In the genomic region with DNA sequence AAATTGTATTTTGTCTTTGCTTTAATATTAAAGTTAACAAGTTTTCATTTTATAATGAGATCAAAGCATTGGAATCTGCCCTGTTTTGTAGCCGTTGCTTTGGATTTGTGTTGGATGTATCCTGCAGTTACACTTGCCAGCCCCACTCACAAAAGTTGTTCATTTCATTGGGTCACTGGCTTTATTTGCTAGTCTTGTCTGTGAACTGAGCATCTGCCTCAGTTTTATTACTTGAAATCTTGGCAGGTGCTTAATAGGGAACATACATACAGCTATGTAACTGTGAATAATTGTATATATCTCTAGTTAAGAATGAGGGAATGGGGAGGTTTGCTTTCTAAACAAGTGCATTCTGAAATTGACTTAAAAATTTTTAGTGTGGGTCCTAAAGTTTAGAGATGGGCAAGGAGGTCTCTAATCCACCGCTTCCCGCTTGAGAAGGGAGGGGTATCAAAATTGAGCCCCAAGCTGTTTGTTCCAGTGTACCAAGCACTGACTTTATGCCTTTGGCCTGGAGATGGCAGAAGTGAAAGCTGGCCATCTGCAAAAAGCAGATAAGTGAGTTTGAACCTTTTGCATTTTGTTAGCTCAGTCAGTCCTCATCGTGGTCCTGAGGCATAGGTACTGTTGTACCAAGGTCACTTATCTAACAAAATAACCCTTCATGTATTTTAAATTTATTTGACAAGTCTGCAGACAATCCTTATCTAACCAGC, we compare ENCODE assay signal across 28 cellular contexts. TPM values are rescaled to one million over a fixed set of nuclear protein-coding genes. Genes with fewer than 3 reads are reported as not detected.
DNase-seq lines count a peak whose midpoint lies in the region; ATAC-seq, FAIRE-seq and TF ChIP-seq lines count a peak whose summit lies in the region.
"Had no signal": no experiment of that assay in that cellular context is flagged by ENCODE, and none has a peak within 500 bp of the region (broad histone marks: within the 10 kb centered on the region; RNA-seq: fewer than 3 reads in every experiment).

No MANE protein-coding gene starts in this region.

- H3K4me3 Mint-ChIP-seq in HFFc6 (no peak overlapping the region), brain (no peak overlapping the region), memory B cell (no peak overlapping the region)
- H3K4me3 Mint-ChIP-seq: activated CD4-positive, alpha-beta T cell treated with anti-CD3 and anti-CD28 coated beads, Interleukin-2, amount 10 ng/mL, durations not matched to agents 24 days and 14 days; T-helper 1 cell treated with Interleukin-12 subunit alpha and Interleukin-12 subunit beta and Interleukin-4 antibody, amounts not matched to agents 30 μg/mL and 1 μg/mL, for 36 hours had no signal

- peak; percentile 15 for ATAC-seq in memory B cell (ENCODE audit: low read depth)
- ATAC-seq in HG02970 (IDR thresholded peaks at IDR 0.05; ENCODE audit: low FRiP score, unreplicated experiment): no peak
- no peak for ATAC-seq in GM19328 (IDR thresholded peaks at IDR 0.05; ENCODE audit: unreplicated experiment)
- ATAC-seq: gastrocnemius medialis, left ventricle myocardium superior, mucosa of descending colon had no signal

- DNase-seq in DMS 273 (lab: John Stamatoyannopoulos, UW; ENCODE audit: unreplicated experiment): peak; percentile 36
- DNase-seq in DMS 273 treated with DMSO at 0.1 percent for 48 hours (lab: John Stamatoyannopoulos, UW): no peak
- DNase-seq in HFFc6: no peak
- DNase-seq in memory B cell (ENCODE audit: low spot score in 2 of 2): no peak
- no peak for DNase-seq in frontal cortex (ENCODE audit: low spot score in 2 of 2)
- DNase-seq: activated CD4-positive, alpha-beta T cell treated with anti-CD3 and anti-CD28 coated beads, Interleukin-2, amount 10 ng/mL, durations not matched to agents 24 days and 14 days; adrenal gland; AML-193; DMS79; dorsolateral prefrontal cortex; gastrocnemius medialis; H7; hypothalamus; left ventricle myocardium superior; MG63; mucosa of descending colon; NCI-H1436; NCI-H2171; NCI-H524; NK-92 treated with Interleukin-12 subunit alpha and Interleukin-12 subunit beta, amount 100 ng/mL, for 24 hours; Peyer's patch; stimulated activated CD4-positive, alpha-beta T cell treated with anti-CD3 and anti-CD28 coated beads, Interleukin-4, amount 100 ng/mL, for 24 hours; stomach had no signal

- H3K36me3 Mint-ChIP-seq in HFFc6 (ENCODE audit: low read depth): peaks cover 61% of the 10 kb centered on the region
- peaks cover 69% of the 10 kb centered on the region for H3K36me3 Mint-ChIP-seq in brain
- peaks cover 37% of the 10 kb centered on the region for H3K36me3 Mint-ChIP-seq in memory B cell

- peaks cover 36% of the 10 kb centered on the region for H3K4me1 Mint-ChIP-seq in HFFc6 (ENCODE audit: low read depth)
- peaks cover 26% of the 10 kb centered on the region for H3K4me1 Mint-ChIP-seq in brain
- peaks cover 11% of the 10 kb centered on the region for H3K4me1 Mint-ChIP-seq in memory B cell

- TF ChIP-seq CTCF in HFFc6 (IDR thresholded peaks at IDR 0.05): no peak
- TF ChIP-seq CTCF in brain (conservative IDR thresholded peaks at IDR 0.05): no peak

- peak overlapping the region; percentile 21 for H3K27ac Mint-ChIP-seq in HFFc6
- H3K27ac Mint-ChIP-seq in brain: peak overlapping the region in 3 of 5 experiments; percentile 3 to 73 (median 36)
- no peak overlapping the region for H3K27ac Mint-ChIP-seq in memory B cell
- H3K27ac Mint-ChIP-seq: activated CD4-positive, alpha-beta T cell treated with anti-CD3 and anti-CD28 coated beads, Interleukin-2, amount 10 ng/mL, durations not matched to agents 24 days and 14 days; T-helper 1 cell treated with Interleukin-12 subunit alpha and Interleukin-12 subunit beta and Interleukin-4 antibody, amounts not matched to agents 30 μg/mL and 1 μg/mL, for 36 hours had no signal

- no peaks in the 10 kb centered on the region for H3K9me3 Mint-ChIP-seq in HFFc6
- no peaks in the 10 kb centered on the region for H3K9me3 Mint-ChIP-seq in brain
- no peaks in the 10 kb centered on the region for H3K9me3 Mint-ChIP-seq in memory B cell
- H3K9me3 Mint-ChIP-seq: activated CD4-positive, alpha-beta T cell treated with anti-CD3 and anti-CD28 coated beads, Interleukin-2, amount 10 ng/mL, durations not matched to agents 24 days and 14 days; T-helper 1 cell treated with Interleukin-12 subunit alpha and Interleukin-12 subunit beta and Interleukin-4 antibody, amounts not matched to agents 30 μg/mL and 1 μg/mL, for 36 hours had no signal

- peaks cover 7% of the 10 kb centered on the region; the same call in 1 of the 2 replicates for H3K27me3 Mint-ChIP-seq in HFFc6 (ENCODE audit: insufficient read depth)
- peaks cover 6% of the 10 kb centered on the region for H3K27me3 Mint-ChIP-seq in brain
- no peaks in the 10 kb centered on the region for H3K27me3 Mint-ChIP-seq in memory B cell
- H3K27me3 Mint-ChIP-seq: activated CD4-positive, alpha-beta T cell treated with anti-CD3 and anti-CD28 coated beads, Interleukin-2, amount 10 ng/mL, durations not matched to agents 24 days and 14 days had no signal

- FAIRE-seq in frontal cortex (lab: Jason Lieb, UNC): no peak
- FAIRE-seq: islet of Langerhans had no signal

RNA-seq across cellular contexts. Expression of a gene that starts 9.3 kb away (rescaled TPM):
- total RNA-seq in HFFc6 (2021; fragmentation: NEBNext Ultra II Directional; extraction: Animal tissue kit (Norgen Biotek cat#: 25700)): 100 to 1,000 TPM; 181 to 217 (median 203) TPM
- 56.1 TPM for polyA plus RNA-seq in brain (ENCODE audit: insufficient read depth, low read depth, low replicate concordance)
- 129 TPM for total RNA-seq in frontal cortex

RNA-seq across cellular contexts. Expression of a gene that starts 41.9 kb away (rescaled TPM):
- total RNA-seq in HFFc6 (2021; fragmentation: NEBNext Ultra II Directional; extraction: Animal tissue kit (Norgen Biotek cat#: 25700)): 10 to 100 TPM; 57.4 to 71.8 (median 65.7) TPM
- polyA plus RNA-seq in brain (ENCODE audit: insufficient read depth, low read depth, low replicate concordance): 38.2 TPM
- 152 TPM for total RNA-seq in frontal cortex
